ENCODE assay signal across 18 cellular contexts in the genomic region with DNA sequence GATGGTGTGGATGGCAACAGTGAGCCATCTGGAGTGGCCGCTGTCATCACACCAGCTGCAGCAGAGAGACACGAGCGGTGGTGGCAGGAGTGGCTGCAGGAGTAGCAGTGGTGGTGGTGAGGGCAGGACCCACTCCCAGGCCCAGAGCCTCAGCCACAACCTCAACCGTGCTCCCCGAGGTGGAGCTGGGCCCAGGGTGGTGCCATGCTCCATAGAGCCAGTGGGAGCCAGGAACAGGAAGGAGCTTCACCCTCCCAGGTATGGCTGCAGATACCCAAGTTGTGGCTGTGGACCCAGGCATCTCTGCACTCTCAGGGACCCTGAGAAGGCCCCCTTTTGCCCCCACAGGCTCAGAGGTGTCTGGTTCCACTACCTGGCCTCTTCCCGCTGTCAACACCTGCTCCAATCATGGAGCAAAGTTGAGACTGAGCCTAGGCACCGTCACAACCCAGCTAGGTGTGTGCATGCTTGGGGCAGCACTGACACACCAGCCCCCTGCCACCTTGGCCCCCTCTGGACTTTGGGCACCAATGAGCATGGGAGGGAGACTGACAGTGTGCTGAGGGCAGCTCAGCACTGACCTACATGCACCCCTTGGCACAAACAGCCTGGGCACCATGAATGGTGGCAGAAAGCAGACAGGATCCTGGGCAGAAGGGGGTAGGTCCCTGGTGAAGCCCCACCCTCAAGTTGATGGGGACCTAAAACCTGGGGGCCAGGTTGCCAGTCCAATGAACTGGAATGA.
DNase-seq lines count a peak whose midpoint lies in the region; ATAC-seq, FAIRE-seq and TF ChIP-seq lines count a peak whose summit lies in the region.
"Had no signal": no experiment of that assay in that cellular context is flagged by ENCODE, and none has a peak within 500 bp of the region (broad histone marks: within the 10 kb centered on the region; RNA-seq: fewer than 3 reads in every experiment).

No MANE protein-coding gene starts in this region.

- intact Hi-C loops in activated CD8-positive, alpha-beta T cell treated with anti-CD3 and anti-CD28 coated beads for 36 hours (cut with micrococcal nuclease): no loop called here
- intact Hi-C loops in kidney (cut with DNase I) (no loop called here), ovary (cut with DNase I) (no loop called here)

- TF ChIP-seq CTCF in activated CD8-positive, alpha-beta T cell treated with anti-CD3 and anti-CD28 coated beads for 36 hours (IDR thresholded peaks at IDR 0.05): no peak
- no peak for TF ChIP-seq CTCF in kidney (IDR thresholded peaks at IDR 0.05; ENCODE audit: borderline replicate concordance, extremely low read depth, insufficient read depth)
- TF ChIP-seq CTCF in ovary (IDR thresholded peaks at IDR 0.05): no peak
- no peak for TF ChIP-seq CTCF in type B pancreatic cell (conservative IDR thresholded peaks at IDR 0.05)

- H3K27ac Mint-ChIP-seq in activated CD8-positive, alpha-beta T cell treated with anti-CD3 and anti-CD28 coated beads, Interleukin-2, amount 10 ng/mL, durations not matched to agents 7 days and 5 days: no peak overlapping the region
- H3K27ac Mint-ChIP-seq in activated CD8-positive, alpha-beta T cell treated with anti-CD3 and anti-CD28 coated beads for 36 hours: no peak overlapping the region
- no peak overlapping the region for H3K27ac Mint-ChIP-seq in type B pancreatic cell
- H3K27ac Mint-ChIP-seq: CD4-positive, alpha-beta T cell had no signal

- H3K36me3 ChIP-seq in kidney (ENCODE audit: control insufficient read depth in 1 of 2, insufficient read depth in 2 of 2, low read length in 2 of 2) (no peaks in the 10 kb centered on the region), ovary (no peaks in the 10 kb centered on the region)
- H3K36me3 ChIP-seq: BE2C, HAP-1 had no signal

- H3K4me3 ChIP-seq in kidney (ENCODE audit: low read length in 2 of 2): no peak overlapping the region
- no peak overlapping the region for H3K4me3 ChIP-seq in ovary
- H3K4me3 ChIP-seq: HAP-1 had no signal

- CTCF ChIA-PET in activated CD8-positive, alpha-beta T cell treated with anti-CD3 and anti-CD28 coated beads, Interleukin-2, amount 10 ng/mL, durations not matched to agents 7 days and 5 days (lab: Charles Lee): no interaction called here
- CTCF ChIA-PET in activated CD8-positive, alpha-beta T cell treated with anti-CD3 and anti-CD28 coated beads for 36 hours (lab: Charles Lee): no interaction called here

- no peaks in the 10 kb centered on the region for H3K4me1 ChIP-seq in kidney (ENCODE audit: control insufficient read depth in 1 of 2, insufficient read depth in 1 of 2, low read depth in 1 of 2, low read length in 2 of 2)
- peaks cover 4% of the 10 kb centered on the region for H3K4me1 ChIP-seq in ovary (ENCODE audit: insufficient read depth)
- H3K4me1 ChIP-seq: BE2C, HAP-1 had no signal

- POLR2A ChIA-PET in activated CD8-positive, alpha-beta T cell treated with anti-CD3 and anti-CD28 coated beads, Interleukin-2, amount 10 ng/mL, durations not matched to agents 7 days and 5 days (lab: Charles Lee): no interaction called here
- POLR2A ChIA-PET in activated CD8-positive, alpha-beta T cell treated with anti-CD3 and anti-CD28 coated beads for 36 hours (lab: Charles Lee): no interaction called here

- 90 to 96% (median 94%) methylated on average over 7 of the region's 7 CpGs for WGBS in ovary, 3 donors

- H3K4me1 Mint-ChIP-seq in activated CD8-positive, alpha-beta T cell treated with anti-CD3 and anti-CD28 coated beads, Interleukin-2, amount 10 ng/mL, durations not matched to agents 7 days and 5 days (ENCODE audit: low read depth): no peaks in the 10 kb centered on the region
- H3K4me1 Mint-ChIP-seq in activated CD8-positive, alpha-beta T cell treated with anti-CD3 and anti-CD28 coated beads for 36 hours (ENCODE audit: low read depth): no peaks in the 10 kb centered on the region
- H3K4me1 Mint-ChIP-seq in type B pancreatic cell (ENCODE audit: unreplicated experiment): peaks cover 7% of the 10 kb centered on the region

- H3K9me3 ChIP-seq in kidney (ENCODE audit: control insufficient read depth in 1 of 2, low read length in 2 of 2): peaks cover 0 to 6% of the 10 kb centered on the region in 2 donors
- no peaks in the 10 kb centered on the region for H3K9me3 ChIP-seq in ovary
- H3K9me3 ChIP-seq: BE2C, HAP-1 had no signal

- no peaks in the 10 kb centered on the region for H3K27me3 ChIP-seq in ovary
- H3K27me3 ChIP-seq: BE2C had no signal

- no peak for FAIRE-seq in kidney (lab: Jason Lieb, UNC)

- H3K4me3 Mint-ChIP-seq in activated CD8-positive, alpha-beta T cell treated with anti-CD3 and anti-CD28 coated beads, Interleukin-2, amount 10 ng/mL, durations not matched to agents 7 days and 5 days: no peak overlapping the region
- no peak overlapping the region for H3K4me3 Mint-ChIP-seq in activated CD8-positive, alpha-beta T cell treated with anti-CD3 and anti-CD28 coated beads for 36 hours
- no peak overlapping the region for H3K4me3 Mint-ChIP-seq in type B pancreatic cell
- H3K4me3 Mint-ChIP-seq: CD4-positive, alpha-beta T cell had no signal

- H3K9ac ChIP-seq in kidney (ENCODE audit: low read length in 2 of 2): no peak overlapping the region

- H3K27ac ChIP-seq in kidney (ENCODE audit: low read depth in 2 of 2, low read length in 2 of 2) (no peak overlapping the region), ovary (no peak overlapping the region)

- H3K36me3 Mint-ChIP-seq in activated CD8-positive, alpha-beta T cell treated with anti-CD3 and anti-CD28 coated beads, Interleukin-2, amount 10 ng/mL, durations not matched to agents 7 days and 5 days (ENCODE audit: low read depth): no peaks in the 10 kb centered on the region
- H3K36me3 Mint-ChIP-seq in activated CD8-positive, alpha-beta T cell treated with anti-CD3 and anti-CD28 coated beads for 36 hours (ENCODE audit: low read depth): no peaks in the 10 kb centered on the region
- H3K36me3 Mint-ChIP-seq in type B pancreatic cell: no peaks in the 10 kb centered on the region

- no peaks in the 10 kb centered on the region for H3K27me3 Mint-ChIP-seq in activated CD8-positive, alpha-beta T cell treated with anti-CD3 and anti-CD28 coated beads, Interleukin-2, amount 10 ng/mL, durations not matched to agents 7 days and 5 days (ENCODE audit: low read depth)
- H3K27me3 Mint-ChIP-seq in activated CD8-positive, alpha-beta T cell treated with anti-CD3 and anti-CD28 coated beads for 36 hours: peaks cover 3% of the 10 kb centered on the region
- H3K27me3 Mint-ChIP-seq in type B pancreatic cell: peaks cover 2% of the 10 kb centered on the region

- no peak for TF ChIP-seq POLR2A in ovary (IDR thresholded peaks at IDR 0.05)

- H3K9me3 Mint-ChIP-seq in activated CD8-positive, alpha-beta T cell treated with anti-CD3 and anti-CD28 coated beads, Interleukin-2, amount 10 ng/mL, durations not matched to agents 7 days and 5 days (ENCODE audit: insufficient read depth): no peaks in the 10 kb centered on the region
- H3K9me3 Mint-ChIP-seq in activated CD8-positive, alpha-beta T cell treated with anti-CD3 and anti-CD28 coated beads for 36 hours: no peaks in the 10 kb centered on the region
- H3K9me3 Mint-ChIP-seq in type B pancreatic cell: no peaks in the 10 kb centered on the region
- H3K9me3 Mint-ChIP-seq: CD4-positive, alpha-beta T cell had no signal

- ATAC-seq in activated CD8-positive, alpha-beta T cell treated with anti-CD3 and anti-CD28 coated beads, Interleukin-2, amount 10 ng/mL, durations not matched to agents 7 days and 5 days: no peak
- ATAC-seq in activated CD8-positive, alpha-beta T cell treated with anti-CD3 and anti-CD28 coated beads for 36 hours: no peak
- no peak for ATAC-seq in HG03521 (IDR thresholded peaks at IDR 0.05; ENCODE audit: unreplicated experiment)
- ATAC-seq in HG02870 (IDR thresholded peaks at IDR 0.05; ENCODE audit: unreplicated experiment): no peak

- no peak for TF ChIP-seq EP300 in ovary (IDR thresholded peaks at IDR 0.05)

- peak; percentile 10 for DNase-seq in activated CD8-positive, alpha-beta T cell treated with anti-CD3 and anti-CD28 coated beads, Interleukin-2, amount 10 ng/mL, durations not matched to agents 7 days and 5 days
- DNase-seq in activated CD8-positive, alpha-beta T cell treated with anti-CD3 and anti-CD28 coated beads for 36 hours: no peak
- DNase-seq in kidney (peak; percentile 49), ovary (peak in 3 of 5 donors; percentile 3 to 13 (median 7)), type B pancreatic cell (ENCODE audit: extremely low spot score, unreplicated experiment) (peak; percentile 64)
- DNase-seq in activated CD4-positive, alpha-beta T cell treated with anti-CD3 and anti-CD28 coated beads, Interleukin-2, amount 50 U/mL, for 1 hour: no peak
- DNase-seq: 8988T; BE2C; Calu3; CD4-positive, alpha-beta T cell; DMS53; NCI-H1417 treated with DMSO at 0.1 percent for 48 hours; NCI-H1930; NCI-H446; NK-92 treated with Interleukin-12 subunit alpha and Interleukin-12 subunit beta, amount 100 ng/mL, for 24 hours had no signal

Comparison
In these comparisons a context has a peak if more than half of its experiments do, and no peak if none do; other contexts are left out.
1. DNase-seq: peak in activated CD8-positive, alpha-beta T cell treated with anti-CD3 and anti-CD28 coated beads, Interleukin-2, amount 10 ng/mL, durations not matched to agents 7 days and 5 days (single experiment), kidney (single experiment), ovary (3 of 5) and type B pancreatic cell (single experiment); none in activated CD8-positive, alpha-beta T cell treated with anti-CD3 and anti-CD28 coated beads for 36 hours (single experiment) and activated CD4-positive, alpha-beta T cell treated with anti-CD3 and anti-CD28 coated beads, Interleukin-2, amount 50 U/mL, for 1 hour (single experiment).